In the genomic region with DNA sequence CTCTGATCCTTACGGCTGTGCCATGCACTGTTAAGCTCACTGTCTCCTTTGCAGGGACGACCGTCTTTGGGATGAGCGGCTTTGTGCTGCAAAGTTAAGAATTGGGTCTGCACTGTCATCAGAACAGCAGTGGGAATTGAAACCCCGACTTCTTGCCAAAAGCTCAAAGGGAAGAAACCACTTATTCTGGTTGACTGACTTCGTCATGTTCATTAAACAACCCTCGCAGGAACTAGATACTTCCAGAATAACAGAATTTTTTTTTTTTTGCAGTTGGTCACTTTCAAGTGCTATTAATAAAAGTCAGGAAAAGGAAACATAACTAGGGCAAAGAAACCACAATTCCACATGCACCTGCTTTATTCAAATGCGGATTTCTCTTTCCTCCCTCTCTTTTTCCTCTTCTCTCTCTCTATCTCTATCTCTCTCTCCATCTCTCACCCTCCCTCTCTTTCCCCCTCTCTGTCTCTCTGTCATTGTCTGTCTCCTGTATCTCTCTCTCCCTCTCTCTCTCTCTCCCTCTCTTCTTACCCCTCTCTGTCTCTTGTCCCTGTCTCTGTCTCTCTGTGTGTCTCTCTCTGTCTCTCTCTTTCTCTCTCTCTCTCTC, we compare ENCODE assay signal across 11 cellular contexts. TPM values are rescaled to one million over a fixed set of nuclear protein-coding genes. Genes with fewer than 3 reads are reported as not detected.
DNase-seq lines count a peak whose midpoint lies in the region; ATAC-seq and TF ChIP-seq lines count a peak whose summit lies in the region.
"Had no signal": no experiment of that assay in that cellular context is flagged by ENCODE, and none has a peak within 500 bp of the region (broad histone marks: within the 10 kb centered on the region; RNA-seq: fewer than 3 reads in every experiment).

No MANE protein-coding gene starts in this region.

- no peaks in the 10 kb centered on the region for H3K9me3 ChIP-seq in BLaER1
- H3K9me3 ChIP-seq in CD4-positive, alpha-beta T cell (ENCODE audit: control insufficient read depth, low read length): no peaks in the 10 kb centered on the region

- no peaks in the 10 kb centered on the region for H3K36me3 ChIP-seq in BLaER1

- peak overlapping the region; percentile 39 for H3K4me3 ChIP-seq in BLaER1

- peak overlapping the region; percentile 96 for H3K27ac ChIP-seq in BLaER1
- H3K27ac ChIP-seq in CD4-positive, alpha-beta T cell (ENCODE audit: low read depth, low read length): no peak overlapping the region

- peak; percentile 50 for ATAC-seq in GM19035 (IDR thresholded peaks at IDR 0.05; ENCODE audit: unreplicated experiment)
- peak; percentile 69 for ATAC-seq in HG02884 (IDR thresholded peaks at IDR 0.05; ENCODE audit: unreplicated experiment)
- no peak for ATAC-seq in HG02970 (IDR thresholded peaks at IDR 0.05; ENCODE audit: low FRiP score, unreplicated experiment)
- ATAC-seq in CD4-positive, alpha-beta T cell (ENCODE audit: poor library complexity): no peak
- ATAC-seq: activated CD8-positive, alpha-beta memory T cell treated with anti-CD3 and anti-CD28 coated beads, Interleukin-2, amount 10 ng/mL, durations not matched to agents 7 days and 5 days had no signal

- H3K27me3 Mint-ChIP-seq in CD4-positive, alpha-beta T cell: peaks cover 20% of the 10 kb centered on the region

- no peaks in the 10 kb centered on the region for H3K9me3 Mint-ChIP-seq in CD4-positive, alpha-beta T cell

- DNase-seq in NCI-H69 (lab: John Stamatoyannopoulos, UW) (peak; percentile 7), NCI-H2196 (lab: John Stamatoyannopoulos, UW; ENCODE audit: unreplicated experiment) (no peak), hippocampal formation (lab: John Stamatoyannopoulos, UW) (no peak)
- no peak for DNase-seq in CD4-positive, alpha-beta T cell
- DNase-seq: activated CD8-positive, alpha-beta memory T cell treated with anti-CD3 and anti-CD28 coated beads, Interleukin-2, amount 10 ng/mL, durations not matched to agents 7 days and 5 days; stimulated activated naive CD4-positive, alpha-beta T cell treated with Interleukin-2 at 50 U/mL for 16 hours had no signal

- H3K27ac Mint-ChIP-seq in CD4-positive, alpha-beta T cell: no peak overlapping the region
- H3K27ac Mint-ChIP-seq: activated CD8-positive, alpha-beta memory T cell treated with anti-CD3 and anti-CD28 coated beads, Interleukin-2, amount 10 ng/mL, durations not matched to agents 7 days and 5 days had no signal

- peak overlapping the region; percentile 79 for H3K9ac ChIP-seq in BLaER1

- H3K4me1 Mint-ChIP-seq in CD4-positive, alpha-beta T cell (ENCODE audit: low read depth): no peaks in the 10 kb centered on the region

- peaks cover 75% of the 10 kb centered on the region for H3K4me1 ChIP-seq in BLaER1

- H3K27me3 ChIP-seq in BLaER1: no peaks in the 10 kb centered on the region; the same call in 1 of the 2 replicates
- no peaks in the 10 kb centered on the region for H3K27me3 ChIP-seq in CD4-positive, alpha-beta T cell (ENCODE audit: control insufficient read depth, insufficient read depth, low read length)

- intact Hi-C loops in CD4-positive, alpha-beta T cell (cut with DNase I, micrococcal nuclease): no loop called here

- no peaks in the 10 kb centered on the region for H4K20me1 ChIP-seq in BLaER1

- H3K36me3 Mint-ChIP-seq in CD4-positive, alpha-beta T cell (ENCODE audit: low read depth): no peaks in the 10 kb centered on the region
- H3K36me3 Mint-ChIP-seq: activated CD8-positive, alpha-beta memory T cell treated with anti-CD3 and anti-CD28 coated beads, Interleukin-2, amount 10 ng/mL, durations not matched to agents 7 days and 5 days had no signal

- POLR2A ChIA-PET in CD4-positive, alpha-beta T cell (lab: Charles Lee): no interaction called here

- H3K4me3 Mint-ChIP-seq in CD4-positive, alpha-beta T cell: no peak overlapping the region
- H3K4me3 Mint-ChIP-seq: activated CD8-positive, alpha-beta memory T cell treated with anti-CD3 and anti-CD28 coated beads, Interleukin-2, amount 10 ng/mL, durations not matched to agents 7 days and 5 days had no signal

- CTCF ChIA-PET in CD4-positive, alpha-beta T cell (lab: Charles Lee): no interaction called here

- no peak for TF ChIP-seq CTCF in CD4-positive, alpha-beta T cell (IDR thresholded peaks at IDR 0.05)

- H3K4me2 ChIP-seq in BLaER1: peak overlapping the region; percentile 76

RNA-seq across cellular contexts. Expression of a gene that starts 12.3 kb away (rescaled TPM):
- under 1 TPM; 0.19 to 0.22 TPM for total RNA-seq in CD4-positive, alpha-beta T cell
- total RNA-seq: pulmonary artery endothelial cell had no signal

RNA-seq across cellular contexts. Expression of a gene that starts 17.2 kb away (rescaled TPM):
- 10 to 100 TPM; 18.4 to 18.5 TPM for total RNA-seq in CD4-positive, alpha-beta T cell

Comparison
In these comparisons a context has a peak if more than half of its experiments do, and no peak if none do; other contexts are left out.
1. ATAC-seq: peak in GM19035 (single experiment) and HG02884 (single experiment); none in HG02970 (single experiment) and CD4-positive, alpha-beta T cell (single experiment).